ENCODE assay signal across 8 cellular contexts in the genomic region with DNA sequence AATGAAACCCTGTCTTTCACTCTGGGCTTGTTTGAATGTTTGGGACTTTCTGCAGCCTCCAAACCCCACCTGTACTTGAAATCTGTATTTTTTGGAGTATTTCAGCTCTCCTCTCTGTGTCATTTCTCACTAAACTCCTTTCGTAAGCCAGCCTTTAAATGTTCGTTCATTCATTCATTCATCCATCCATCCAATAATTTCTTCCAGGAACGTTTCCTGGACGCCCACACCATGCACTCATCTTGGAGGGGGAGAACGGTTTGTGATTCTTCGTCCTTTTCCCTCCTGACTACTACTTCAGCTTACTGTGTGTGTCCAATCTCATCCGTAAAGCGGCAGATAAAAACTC. TPM values are rescaled to one million over a fixed set of nuclear protein-coding genes. Genes with fewer than 3 reads are reported as not detected.
DNase-seq lines count a peak whose midpoint lies in the region; ATAC-seq and TF ChIP-seq lines count a peak whose summit lies in the region.

No MANE protein-coding gene starts in this region.

- no peaks in the 10 kb centered on the region for H3K9me3 Mint-ChIP-seq in mesothelial cell of epicardium

- TF ChIP-seq CTCF in A673 (conservative IDR thresholded peaks at IDR 0.05; ENCODE audit: low read depth, low read length) (no peak), mesothelial cell of epicardium (IDR thresholded peaks at IDR 0.05; ENCODE audit: unreplicated experiment) (no peak)

- no peaks in the 10 kb centered on the region for H3K36me3 ChIP-seq in A673 (ENCODE audit: insufficient read depth, low read length, poor library complexity, severe bottlenecking)

- H3K27me3 Mint-ChIP-seq in mesothelial cell of epicardium (ENCODE audit: low read depth): peaks cover 2% of the 10 kb centered on the region

- peaks cover 20% of the 10 kb centered on the region for H3K4me1 Mint-ChIP-seq in mesothelial cell of epicardium

- H3K27ac Mint-ChIP-seq in mesothelial cell of epicardium: no peak overlapping the region

- POLR2A ChIA-PET in A673 (lab: Charles Lee; ENCODE audit: low non-redundant PET): no interaction called here

- DNase-seq in A673 (ENCODE audit: low spot score): no peak
- no peak for DNase-seq in mesothelial cell of epicardium (ENCODE audit: low spot score in 2 of 2, unreplicated experiment in 2 of 2)
- no peak for DNase-seq in NCI-H524 treated with DMSO at 0.1 percent for 48 hours (lab: John Stamatoyannopoulos, UW)
- no peak for DNase-seq in SK-N-DZ (ENCODE audit: low spot score)

- H3K27ac ChIP-seq in A673 (ENCODE audit: low read depth, low read length, poor library complexity, severe bottlenecking) (no peak overlapping the region), angular gyrus (ENCODE audit: low read depth, low read length) (peak overlapping the region; percentile 82)

- peak overlapping the region; percentile 51 for H3K4me3 Mint-ChIP-seq in mesothelial cell of epicardium

- H3K27me3 ChIP-seq in A673 (replicated peaks; ENCODE audit: insufficient read depth, low read depth, low read length, poor library complexity): no peaks in the 10 kb centered on the region

- CTCF ChIA-PET in A673 (lab: Charles Lee): no interaction called here

- H3K4me1 ChIP-seq in A673 (ENCODE audit: insufficient read depth, low read length, poor library complexity, severe bottlenecking): peaks cover 6% of the 10 kb centered on the region

- no peaks in the 10 kb centered on the region for H3K9me3 ChIP-seq in A673 (ENCODE audit: low read depth, low read length, poor library complexity, severe bottlenecking)

- no TSS peak for BruUV-seq in A673 (replicated peaks; lab: Mats Ljungman, UMichigan)

- intact Hi-C loops in A673 (cut with micrococcal nuclease; ENCODE audit: unreplicated experiment): no loop called here

- peaks cover 2% of the 10 kb centered on the region for H3K36me3 Mint-ChIP-seq in mesothelial cell of epicardium

- ATAC-seq in GM21381 (IDR thresholded peaks at IDR 0.05; ENCODE audit: unreplicated experiment): peak; percentile 1
- no peak for ATAC-seq in GM19467 (IDR thresholded peaks at IDR 0.05; ENCODE audit: unreplicated experiment)
- no peak for ATAC-seq in GM19397 (IDR thresholded peaks at IDR 0.05; ENCODE audit: unreplicated experiment)

- peak overlapping the region; percentile 42 for H3K4me3 ChIP-seq in A673 (ENCODE audit: low read depth, low read length, poor library complexity, severe bottlenecking)

RNA-seq across cellular contexts. Expression of a gene that starts 0.6 kb away (rescaled TPM):
- total RNA-seq in A673 (2021) (11.5 and 12.7 TPM in 2 replicates), mesothelial cell of epicardium (7.1 to 8.1 TPM (median 8.0 TPM) in 3 replicates)
- 16.6 and 22.5 TPM in 2 replicates for polyA plus RNA-seq in SK-N-DZ (2014; cell fraction: cytosol; rRNA removed)
- 20.5 and 29.3 TPM in 2 replicates for polyA plus RNA-seq in SK-N-DZ (2014; cell fraction: nucleus; rRNA removed)
